24 cellular contexts compared by ENCODE assay signal in the genomic region with DNA sequence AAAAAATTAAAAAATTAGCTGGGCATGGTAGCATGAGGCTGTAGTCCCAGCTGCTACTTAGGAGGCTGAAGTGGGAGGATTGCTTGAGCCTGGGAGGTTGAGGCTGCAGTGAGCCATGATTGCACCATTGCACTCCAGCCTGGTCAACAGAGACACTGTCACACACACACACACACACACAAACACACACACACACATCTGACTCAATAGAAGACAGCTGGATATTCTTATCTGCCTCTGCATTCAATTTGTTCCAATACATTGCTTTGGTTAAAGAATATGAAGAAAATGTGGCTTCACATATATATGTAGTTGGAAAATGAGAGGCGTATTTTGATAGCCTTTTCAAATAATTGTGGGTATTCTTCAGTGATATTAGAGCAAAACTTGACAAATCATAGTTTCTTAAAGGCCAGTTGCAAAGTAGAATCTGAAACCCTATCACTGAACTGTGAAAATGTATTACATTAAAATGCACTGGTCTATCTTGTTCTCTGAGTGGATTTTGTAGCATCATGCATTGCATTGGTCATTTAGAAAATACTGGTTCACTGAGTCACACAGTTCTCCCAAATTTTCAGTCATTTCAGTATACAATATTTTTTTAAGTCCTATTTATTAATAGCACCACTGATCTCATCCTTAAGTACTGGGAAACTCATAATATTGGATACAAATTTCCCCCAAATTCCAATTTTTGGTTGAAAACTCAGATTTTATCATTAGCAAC.
DNase-seq lines count a peak whose midpoint lies in the region; TF ChIP-seq lines count a peak whose summit lies in the region.
"Had no signal": no experiment of that assay in that cellular context is flagged by ENCODE, and none has a peak within 500 bp of the region (broad histone marks: within the 10 kb centered on the region; RNA-seq: fewer than 3 reads in every experiment).

No MANE protein-coding gene starts in this region.

- H3K4me3 Mint-ChIP-seq in HFFc6: no peak overlapping the region
- H3K4me3 Mint-ChIP-seq in T-helper 2 cell treated with Interferon-gamma antibody and Interleukin-4, amounts not matched to agents 5 μg/mL and 100 μg/mL, for 36 hours: no peak overlapping the region
- H3K4me3 Mint-ChIP-seq: B cell; CD8-positive, alpha-beta T cell had no signal

- peak; percentile 52 for DNase-seq in AG04449 (ENCODE audit: low read depth, low spot score)
- peak; percentile 47 for DNase-seq in HFFc6
- peak; percentile 16 for DNase-seq in choroid plexus epithelial cell (ENCODE audit: low read depth)
- DNase-seq in non-pigmented ciliary epithelial cell (ENCODE audit: low read depth): peak; percentile 32
- DNase-seq in activated CD8-positive, alpha-beta memory T cell treated with anti-CD3 and anti-CD28 coated beads, Interleukin-2, amount 50 U/mL, for 4 hours: no peak
- no peak for DNase-seq in T-helper 2 cell treated with Interferon-gamma antibody and Interleukin-4, amounts not matched to agents 5 μg/mL and 100 μg/mL, for 36 hours (ENCODE audit: low spot score)
- DNase-seq in NCI-H1436 treated with DMSO at 0.1 percent for 48 hours (lab: John Stamatoyannopoulos, UW): no peak
- no peak for DNase-seq in effector CD4-positive, alpha-beta T cell
- DNase-seq: Caco-2; CD8-positive, alpha-beta T cell; EL; GDM1; Kasumi-1; NCI-H1092 treated with DMSO at 0.1 percent for 48 hours; NCI-H1436; NCI-H187 treated with DMSO at 0.1 percent for 48 hours; NCI-H2171 treated with DMSO at 0.1 percent for 48 hours; NCI-H345; NCI-H510A treated with DMSO at 0.1 percent for 48 hours; NCI-H774; PC-3; SJCRH30 had no signal

- H3K36me3 Mint-ChIP-seq in HFFc6 (ENCODE audit: low read depth): no peaks in the 10 kb centered on the region; the same call in 1 of the 2 replicates
- H3K36me3 Mint-ChIP-seq in T-helper 2 cell treated with Interferon-gamma antibody and Interleukin-4, amounts not matched to agents 5 μg/mL and 100 μg/mL, for 36 hours (ENCODE audit: low read depth): no peaks in the 10 kb centered on the region
- H3K36me3 Mint-ChIP-seq: CD8-positive, alpha-beta T cell had no signal

- CTCF ChIA-PET in AG04449 (lab: Yijun Ruan, JAX): interaction anchor here (2.9 kb wide), 1 partner anchor 12 kb away, joined by 33 read pairs; no protein-coding TSS in a partner anchor

- POLR2A ChIA-PET in AG04449 (lab: Yijun Ruan, JAX): no interaction called here

- TF ChIP-seq CTCF in AG04449 (IDR thresholded peaks at IDR 0.05; ENCODE audit: insufficient read depth, low read length, missing control alignments): no peak
- TF ChIP-seq CTCF in HFFc6 (IDR thresholded peaks at IDR 0.05): no peak
- no peak for TF ChIP-seq CTCF in choroid plexus epithelial cell (conservative IDR thresholded peaks at IDR 0.05; ENCODE audit: low read depth, low read length)

- H3K4me1 Mint-ChIP-seq in HFFc6 (ENCODE audit: low read depth): peaks cover 84% of the 10 kb centered on the region
- H3K4me1 Mint-ChIP-seq in T-helper 2 cell treated with Interferon-gamma antibody and Interleukin-4, amounts not matched to agents 5 μg/mL and 100 μg/mL, for 36 hours (ENCODE audit: low read depth): peaks cover 2% of the 10 kb centered on the region
- H3K4me1 Mint-ChIP-seq: B cell had no signal

- H3K27me3 Mint-ChIP-seq in HFFc6 (ENCODE audit: insufficient read depth): peaks cover 17% of the 10 kb centered on the region
- H3K27me3 Mint-ChIP-seq in T-helper 2 cell treated with Interferon-gamma antibody and Interleukin-4, amounts not matched to agents 5 μg/mL and 100 μg/mL, for 36 hours (ENCODE audit: low read depth): peaks cover 2% of the 10 kb centered on the region

- no peaks in the 10 kb centered on the region; the same call in 1 of the 2 replicates for H3K9me3 Mint-ChIP-seq in HFFc6
- no peaks in the 10 kb centered on the region for H3K9me3 Mint-ChIP-seq in T-helper 2 cell treated with Interferon-gamma antibody and Interleukin-4, amounts not matched to agents 5 μg/mL and 100 μg/mL, for 36 hours
- H3K9me3 Mint-ChIP-seq: CD8-positive, alpha-beta T cell had no signal

- peak overlapping the region; percentile 54; the same call in 1 of the 2 replicates for H3K27ac Mint-ChIP-seq in HFFc6
- H3K27ac Mint-ChIP-seq in T-helper 2 cell treated with Interferon-gamma antibody and Interleukin-4, amounts not matched to agents 5 μg/mL and 100 μg/mL, for 36 hours: no peak overlapping the region
- H3K27ac Mint-ChIP-seq: B cell; CD8-positive, alpha-beta T cell had no signal

- H3K4me3 ChIP-seq in AG04449 (ENCODE audit: low read depth, low read length): no peak overlapping the region
- H3K4me3 ChIP-seq in choroid plexus epithelial cell (ENCODE audit: low read depth, low read length): no peak overlapping the region
- H3K4me3 ChIP-seq: K562, SJCRH30 had no signal

Comparison
In these comparisons a context has a peak if more than half of its experiments do, and no peak if none do; other contexts are left out.
1. DNase-seq: peak in AG04449 (single experiment), HFFc6 (single experiment), choroid plexus epithelial cell (single experiment) and non-pigmented ciliary epithelial cell (single experiment); none in activated CD8-positive, alpha-beta memory T cell treated with anti-CD3 and anti-CD28 coated beads, Interleukin-2, amount 50 U/mL, for 4 hours (single experiment), T-helper 2 cell treated with Interferon-gamma antibody and Interleukin-4, amounts not matched to agents 5 μg/mL and 100 μg/mL, for 36 hours (single experiment), NCI-H1436 treated with DMSO at 0.1 percent for 48 hours (single experiment) and effector CD4-positive, alpha-beta T cell (single experiment).